21 cellular contexts compared by ENCODE assay signal in genomic region chr17:73973881-73974409, GRCh38.
DNase-seq lines count a peak whose midpoint lies in the region; ATAC-seq, FAIRE-seq and TF ChIP-seq lines count a peak whose summit lies in the region.
"Had no signal": no experiment of that assay in that cellular context is flagged by ENCODE, and none has a peak within 500 bp of the region (broad histone marks: within the 10 kb centered on the region; RNA-seq: fewer than 3 reads in every experiment).

No MANE protein-coding gene starts in this region.

- POLR2A ChIA-PET in HepG2 (lab: Yijun Ruan, JAX): no interaction called here
- POLR2A ChIA-PET in activated CD4-positive, alpha-beta memory T cell treated with anti-CD3 and anti-CD28 coated beads, Interleukin-2, amount 10 ng/mL, durations not matched to agents 7 days and 5 days (lab: Charles Lee): no interaction called here

- no peaks in the 10 kb centered on the region; the same call in 1 of the 2 replicates for H4K20me1 ChIP-seq in HepG2 (ENCODE audit: insufficient read depth, low read length)
- H4K20me1 ChIP-seq in smooth muscle cell (ENCODE audit: low read depth): no peaks in the 10 kb centered on the region

- no peak overlapping the region for H3K9ac ChIP-seq in HepG2 (ENCODE audit: insufficient read depth, low read depth, low read length)
- no peak overlapping the region for H3K9ac ChIP-seq in smooth muscle cell (ENCODE audit: low read depth)

- H3K79me2 ChIP-seq in HepG2 (ENCODE audit: insufficient read depth, low read length) (no peaks in the 10 kb centered on the region), smooth muscle cell (ENCODE audit: low read depth) (no peaks in the 10 kb centered on the region)

- H3K27ac ChIP-seq in HepG2 (ENCODE audit: extremely low read length, insufficient read depth, low read length) (no peak overlapping the region), right lobe of liver (no peak overlapping the region), smooth muscle cell (ENCODE audit: low read depth) (peak overlapping the region; percentile 25)
- H3K27ac ChIP-seq: brain microvascular endothelial cell, neutrophil had no signal

- 13% methylated on average over 10 of the region's 10 CpGs for WGBS in HepG2 (ENCODE audit: low lambda C conversion rate)
- 59% methylated on average over 4 of the region's 10 CpGs for WGBS in right lobe of liver (ENCODE audit: insufficient coverage, low coverage, low lambda C conversion rate, missing lambda C conversion rate)
- 22% methylated on average over 10 of the region's 10 CpGs for WGBS in smooth muscle cell (ENCODE audit: low lambda C conversion rate)

- H3K27me3 ChIP-seq in HepG2 (ENCODE audit: control insufficient read depth in 1 of 2, insufficient read depth in 2 of 2, low read length in 2 of 2): peaks cover 5 to 77% of the 10 kb centered on the region in 2 experiments; a peak in 4 of 5 replicates
- no peaks in the 10 kb centered on the region for H3K27me3 ChIP-seq in right lobe of liver
- no peaks in the 10 kb centered on the region for H3K27me3 ChIP-seq in smooth muscle cell (ENCODE audit: low read depth)
- H3K27me3 ChIP-seq: brain microvascular endothelial cell, neutrophil had no signal

- H3K4me1 ChIP-seq in HepG2 (ENCODE audit: insufficient read depth, low read length): no peaks in the 10 kb centered on the region
- no peaks in the 10 kb centered on the region for H3K4me1 ChIP-seq in right lobe of liver
- H3K4me1 ChIP-seq in smooth muscle cell (ENCODE audit: low read depth): peaks cover 3% of the 10 kb centered on the region

- no TSS peak for BruUV-seq in HepG2 (replicated peaks; lab: Mats Ljungman, UMichigan)

- H3K4me2 ChIP-seq in HepG2 (ENCODE audit: low read depth, low read length) (no peak overlapping the region), smooth muscle cell (peak overlapping the region; percentile 49)

- H3K36me3 ChIP-seq in HepG2 (replicated peaks in 1 of 2; ENCODE audit: control insufficient read depth in 1 of 2, insufficient read depth in 2 of 2, low read length in 2 of 2) (no peaks in the 10 kb centered on the region), right lobe of liver (no peaks in the 10 kb centered on the region), smooth muscle cell (ENCODE audit: low read depth) (no peaks in the 10 kb centered on the region)
- H3K36me3 ChIP-seq: brain microvascular endothelial cell, neutrophil had no signal

- H2AFZ ChIP-seq in HepG2 (ENCODE audit: low read length) (no peak overlapping the region), smooth muscle cell (ENCODE audit: low read depth) (no peak overlapping the region)

- H3K27ac Mint-ChIP-seq in activated CD4-positive, alpha-beta memory T cell treated with anti-CD3 and anti-CD28 coated beads, Interleukin-2, amount 10 ng/mL, durations not matched to agents 7 days and 5 days: no peak overlapping the region
- H3K27ac Mint-ChIP-seq: activated CD8-positive, alpha-beta memory T cell treated with anti-CD3 and anti-CD28 coated beads, Interleukin-2, amount 10 ng/mL, durations not matched to agents 7 days and 5 days; activated naive CD8-positive, alpha-beta T cell treated with anti-CD3 and anti-CD28 coated beads, Interleukin-2, amount 10 ng/mL, durations not matched to agents 7 days and 5 days; activated T-helper 17 cell treated with anti-CD3 and anti-CD28 coated beads, Interleukin-2, amount 50 U/mL, for 72 hours; dendritic cell treated with granulocyte-macrophage colony-stimulating factor and Interleukin-4, amounts not matched to agents 40 ng/mL and 50 ng/mL, for 4 days had no signal

- no peaks in the 10 kb centered on the region for H3K36me3 Mint-ChIP-seq in activated CD4-positive, alpha-beta memory T cell treated with anti-CD3 and anti-CD28 coated beads, Interleukin-2, amount 10 ng/mL, durations not matched to agents 7 days and 5 days (ENCODE audit: low read depth)
- H3K36me3 Mint-ChIP-seq: activated CD8-positive, alpha-beta memory T cell treated with anti-CD3 and anti-CD28 coated beads, Interleukin-2, amount 10 ng/mL, durations not matched to agents 7 days and 5 days; activated naive CD8-positive, alpha-beta T cell treated with anti-CD3 and anti-CD28 coated beads, Interleukin-2, amount 10 ng/mL, durations not matched to agents 7 days and 5 days had no signal

- H3K9me3 ChIP-seq in HepG2 (ENCODE audit: low read length) (no peaks in the 10 kb centered on the region), right lobe of liver (no peaks in the 10 kb centered on the region), smooth muscle cell (replicated peaks; ENCODE audit: low read depth) (no peaks in the 10 kb centered on the region)
- H3K9me3 ChIP-seq: neutrophil had no signal

- H3K4me1 Mint-ChIP-seq in activated CD4-positive, alpha-beta memory T cell treated with anti-CD3 and anti-CD28 coated beads, Interleukin-2, amount 10 ng/mL, durations not matched to agents 7 days and 5 days: no peaks in the 10 kb centered on the region
- H3K4me1 Mint-ChIP-seq: activated CD8-positive, alpha-beta memory T cell treated with anti-CD3 and anti-CD28 coated beads, Interleukin-2, amount 10 ng/mL, durations not matched to agents 7 days and 5 days; activated naive CD8-positive, alpha-beta T cell treated with anti-CD3 and anti-CD28 coated beads, Interleukin-2, amount 10 ng/mL, durations not matched to agents 7 days and 5 days; activated T-helper 17 cell treated with anti-CD3 and anti-CD28 coated beads, Interleukin-2, amount 50 U/mL, for 72 hours had no signal

- CTCF ChIA-PET in HepG2 (lab: Yijun Ruan, JAX; ENCODE audit: low intra/inter-chr PET ratio, low total read pairs): no interaction called here
- CTCF ChIA-PET in activated CD4-positive, alpha-beta memory T cell treated with anti-CD3 and anti-CD28 coated beads, Interleukin-2, amount 10 ng/mL, durations not matched to agents 7 days and 5 days (lab: Charles Lee): no interaction called here

- TF ChIP-seq RAD21 in HepG2 (CRISPR knock-in tag; IDR thresholded peaks at IDR 0.05): no peak

- TF ChIP-seq EP300 in HepG2 (IDR thresholded peaks at IDR 0.05; ENCODE audit: low read depth in 2 of 2, low read length in 2 of 2) (no peak), HepG2 (CRISPR knock-in tag; IDR thresholded peaks at IDR 0.05; ENCODE audit: borderline replicate concordance) (no peak)

- DNase-seq in HepG2 (ENCODE audit: low spot score): no peak
- DNase-seq in right lobe of liver: no peak
- peak; percentile 30 for DNase-seq in SHP77 treated with DMSO at 0.1 percent for 48 hours (lab: John Stamatoyannopoulos, UW)
- DNase-seq in cardiac septum (ENCODE audit: low spot score): peak; percentile 66
- DNase-seq in smooth muscle cell (lab: John Stamatoyannopoulos, UW; ENCODE audit: unreplicated experiment): no peak
- no peak for DNase-seq in activated CD4-positive, alpha-beta memory T cell treated with anti-CD3 and anti-CD28 coated beads, Interleukin-2, amount 10 ng/mL, durations not matched to agents 7 days and 5 days
- DNase-seq: activated CD4-positive, alpha-beta T cell treated with anti-CD3 and anti-CD28 coated beads for 4 hours; activated CD8-positive, alpha-beta memory T cell treated with anti-CD3 and anti-CD28 coated beads, Interleukin-2, amount 10 ng/mL, durations not matched to agents 7 days and 5 days; activated naive CD8-positive, alpha-beta T cell treated with anti-CD3 and anti-CD28 coated beads, Interleukin-2, amount 10 ng/mL, durations not matched to agents 7 days and 5 days; brain microvascular endothelial cell; NCI-H1417 treated with DMSO at 0.1 percent for 48 hours; NCI-H226; NK-92 treated with Interleukin-12 subunit alpha and Interleukin-12 subunit beta, amount 100 ng/mL, for 24 hours; SW 1271 had no signal

- no peaks in the 10 kb centered on the region for H3F3A ChIP-seq in smooth muscle cell (ENCODE audit: low read depth)

- no peak for TF ChIP-seq CTCF in HepG2 (CRISPR knock-in tag; IDR thresholded peaks at IDR 0.05)
- no peak for TF ChIP-seq CTCF in right lobe of liver (IDR thresholded peaks at IDR 0.05)
- TF ChIP-seq CTCF in smooth muscle cell (IDR thresholded peaks at IDR 0.05; ENCODE audit: borderline replicate concordance, insufficient read depth, poor library complexity, severe bottlenecking): no peak

- intact Hi-C loops in HepG2 (cut with micrococcal nuclease; ENCODE audit: unreplicated experiment) (no loop called here), right lobe of liver (cut with DNase I) (no loop called here), cardiac septum (cut with DNase I) (no loop called here)

- ATAC-seq in HepG2: no peak
- no peak for ATAC-seq in right lobe of liver
- no peak for ATAC-seq in GM18505 (IDR thresholded peaks at IDR 0.05; ENCODE audit: unreplicated experiment)
- ATAC-seq in GM18907 (IDR thresholded peaks at IDR 0.05; ENCODE audit: unreplicated experiment): no peak
- ATAC-seq: activated CD8-positive, alpha-beta memory T cell treated with anti-CD3 and anti-CD28 coated beads, Interleukin-2, amount 10 ng/mL, durations not matched to agents 7 days and 5 days; activated T-helper 17 cell treated with anti-CD3 and anti-CD28 coated beads, Interleukin-2, amount 50 U/mL, for 72 hours had no signal

- FAIRE-seq in HepG2 (lab: Jason Lieb, UNC): no peak
- FAIRE-seq: frontal cortex, TTC549 had no signal

- in situ Hi-C loops in HepG2 (cut with HindIII; ENCODE audit: extremely low pct_ligation_motif_present, low pct_unique_long_range_greater_than_20kb): loop anchor here (25.0 kb wide), 1 partner anchor 537 kb away; no protein-coding TSS in a partner anchor

- H3K4me3 Mint-ChIP-seq in activated CD4-positive, alpha-beta memory T cell treated with anti-CD3 and anti-CD28 coated beads, Interleukin-2, amount 10 ng/mL, durations not matched to agents 7 days and 5 days: no peak overlapping the region
- H3K4me3 Mint-ChIP-seq: activated CD8-positive, alpha-beta memory T cell treated with anti-CD3 and anti-CD28 coated beads, Interleukin-2, amount 10 ng/mL, durations not matched to agents 7 days and 5 days; activated naive CD8-positive, alpha-beta T cell treated with anti-CD3 and anti-CD28 coated beads, Interleukin-2, amount 10 ng/mL, durations not matched to agents 7 days and 5 days; activated T-helper 17 cell treated with anti-CD3 and anti-CD28 coated beads, Interleukin-2, amount 50 U/mL, for 72 hours; dendritic cell treated with granulocyte-macrophage colony-stimulating factor and Interleukin-4, amounts not matched to agents 40 ng/mL and 50 ng/mL, for 4 days had no signal

- no peaks in the 10 kb centered on the region for H3K9me3 Mint-ChIP-seq in activated CD4-positive, alpha-beta memory T cell treated with anti-CD3 and anti-CD28 coated beads, Interleukin-2, amount 10 ng/mL, durations not matched to agents 7 days and 5 days
- H3K9me3 Mint-ChIP-seq: activated naive CD8-positive, alpha-beta T cell treated with anti-CD3 and anti-CD28 coated beads, Interleukin-2, amount 10 ng/mL, durations not matched to agents 7 days and 5 days; activated T-helper 17 cell treated with anti-CD3 and anti-CD28 coated beads, Interleukin-2, amount 50 U/mL, for 72 hours; dendritic cell treated with granulocyte-macrophage colony-stimulating factor and Interleukin-4, amounts not matched to agents 40 ng/mL and 50 ng/mL, for 4 days had no signal

- no peak for TF ChIP-seq POLR2A in HepG2 (IDR thresholded peaks at IDR 0.05; ENCODE audit: insufficient read depth in 1 of 2, low read depth in 2 of 2, low read length in 2 of 2)
- no peak for TF ChIP-seq POLR2A in right lobe of liver (IDR thresholded peaks at IDR 0.05)
- TF ChIP-seq POLR2A in GM18505 (IDR thresholded peaks at IDR 0.05; ENCODE audit: borderline replicate concordance, extremely low read depth, insufficient read depth, insufficient read length): no peak

- H3K4me3 ChIP-seq in HepG2 (replicated peaks in 1 of 3; ENCODE audit: insufficient read depth in 1 of 3, low read depth in 2 of 3, low read length in 3 of 3) (no peak overlapping the region), right lobe of liver (no peak overlapping the region), smooth muscle cell (no peak overlapping the region)

- H3K27me3 Mint-ChIP-seq in activated CD4-positive, alpha-beta memory T cell treated with anti-CD3 and anti-CD28 coated beads, Interleukin-2, amount 10 ng/mL, durations not matched to agents 7 days and 5 days: peaks cover 15% of the 10 kb centered on the region

Comparison
In these comparisons a context has a peak if more than half of its experiments do, and no peak if none do; other contexts are left out.
1. DNase-seq: peak in SHP77 treated with DMSO at 0.1 percent for 48 hours (single experiment) and cardiac septum (single experiment); none in HepG2 (single experiment), right lobe of liver (0 of 3), smooth muscle cell (single experiment) and activated CD4-positive, alpha-beta memory T cell treated with anti-CD3 and anti-CD28 coated beads, Interleukin-2, amount 10 ng/mL, durations not matched to agents 7 days and 5 days (single experiment).